Comparison of ENCODE assay signal across 27 cellular contexts in genomic region chr9:31168161-31168560, GRCh38.
"Had no signal": no experiment of that assay in that cellular context is flagged by ENCODE, and none has a peak within 500 bp of the region (broad histone marks: within the 10 kb centered on the region; RNA-seq: fewer than 3 reads in every experiment).

No MANE protein-coding gene starts in this region.

- H3K4me1 Mint-ChIP-seq: activated naive CD4-positive, alpha-beta T cell treated with anti-CD3 and anti-CD28 coated beads, Interleukin-2, amount 50 U/mL, for 24 hours; nephron progenitor cell; stimulated activated naive B cell treated with anti-CD40 and anti-IgM and Interleukin-4, amounts not matched to agents 10 μg/mL and 1 μg/mL and 100 μg/mL, for 72 hours had no signal

- H3K27me3 Mint-ChIP-seq: activated naive CD4-positive, alpha-beta T cell treated with anti-CD3 and anti-CD28 coated beads, Interleukin-2, amount 50 U/mL, for 24 hours; central memory CD8-positive, alpha-beta T cell; effector memory CD8-positive, alpha-beta T cell; stimulated activated naive B cell treated with anti-CD40 and anti-IgM and Interleukin-4, amounts not matched to agents 10 μg/mL and 1 μg/mL and 100 μg/mL, for 72 hours had no signal

- H3K79me2 ChIP-seq: parathyroid adenoma had no signal

- DNase-seq: activated CD4-positive, alpha-beta T cell treated with anti-CD3 and anti-CD28 coated beads for 1 hour; activated CD4-positive, alpha-beta T cell treated with anti-CD3 and anti-CD28 coated beads, Interleukin-2, amount 50 U/mL, for 1 hour; activated CD8-positive, alpha-beta T cell treated with anti-CD3 and anti-CD28 coated beads, Interleukin-2, amount 10 ng/mL, durations not matched to agents 7 days and 5 days; activated gamma-delta T cell treated with Interleukin-2 at 50 U/mL for 16 hours; anterior cingulate cortex; brain microvascular endothelial cell; colonic mucosa; dorsolateral prefrontal cortex; effector memory CD8-positive, alpha-beta T cell; hippocampal formation; left colon; mesendoderm; mucosa of descending colon; nephron progenitor cell; nucleus accumbens; small intestine; stimulated activated CD4-positive, alpha-beta T cell treated with anti-CD3 and anti-CD28 coated beads, Interleukin-15, amount 100 ng/mL, for 24 hours; stimulated activated naive B cell treated with anti-CD40 and anti-IgM and Interleukin-4, amounts not matched to agents 10 μg/mL and 1 μg/mL and 100 μg/mL, for 72 hours; T-helper 1 cell; transverse colon; uterus; WERI-Rb-1 had no signal

- H3K4me3 Mint-ChIP-seq: activated CD8-positive, alpha-beta T cell treated with anti-CD3 and anti-CD28 coated beads, Interleukin-2, amount 10 ng/mL, durations not matched to agents 7 days and 5 days; activated naive CD4-positive, alpha-beta T cell treated with anti-CD3 and anti-CD28 coated beads, Interleukin-2, amount 50 U/mL, for 24 hours; activated T-helper 1 cell treated with anti-CD3 and anti-CD28 coated beads, Interleukin-12 subunit alpha, Interleukin-12 subunit beta, Interleukin-2, Interleukin-4 antibody, amounts not matched to agents 30 ng/mL and 10 ng/mL and 1 ng/mL, durations not matched to agents 14 hours and 24 hours and 36 hours; central memory CD8-positive, alpha-beta T cell; effector memory CD8-positive, alpha-beta T cell; nephron progenitor cell; stimulated activated naive B cell treated with anti-CD40 and anti-IgM and Interleukin-4, amounts not matched to agents 10 μg/mL and 1 μg/mL and 100 μg/mL, for 72 hours had no signal

- H3K9ac ChIP-seq: parathyroid adenoma had no signal

- H3K27ac ChIP-seq: brain microvascular endothelial cell, colonic mucosa, dorsolateral prefrontal cortex, parathyroid adenoma, transverse colon, uterus, WERI-Rb-1 had no signal

- H3K27me3 ChIP-seq: brain microvascular endothelial cell, colonic mucosa, dorsolateral prefrontal cortex, transverse colon, uterus had no signal

- H3K4me1 ChIP-seq: colonic mucosa, parathyroid adenoma, transverse colon, uterus had no signal

- H3K36me3 ChIP-seq: brain microvascular endothelial cell, colonic mucosa, transverse colon, uterus, WERI-Rb-1 had no signal

- ATAC-seq: activated CD8-positive, alpha-beta T cell treated with anti-CD3 and anti-CD28 coated beads, Interleukin-2, amount 10 ng/mL, durations not matched to agents 7 days and 5 days; effector memory CD8-positive, alpha-beta T cell; left colon; mucosa of descending colon; sciatic nerve; stimulated activated naive B cell treated with anti-CD40 and anti-IgM and Interleukin-4, amounts not matched to agents 10 μg/mL and 1 μg/mL and 100 μg/mL, for 72 hours had no signal

- H2AFZ ChIP-seq: parathyroid adenoma had no signal

- H3K36me3 Mint-ChIP-seq: stimulated activated naive B cell treated with anti-CD40 and anti-IgM and Interleukin-4, amounts not matched to agents 10 μg/mL and 1 μg/mL and 100 μg/mL, for 72 hours had no signal

- H3K27ac Mint-ChIP-seq: activated CD8-positive, alpha-beta T cell treated with anti-CD3 and anti-CD28 coated beads, Interleukin-2, amount 10 ng/mL, durations not matched to agents 7 days and 5 days; activated naive CD4-positive, alpha-beta T cell treated with anti-CD3 and anti-CD28 coated beads, Interleukin-2, amount 50 U/mL, for 24 hours; activated T-helper 1 cell treated with anti-CD3 and anti-CD28 coated beads, Interleukin-12 subunit alpha, Interleukin-12 subunit beta, Interleukin-2, Interleukin-4 antibody, amounts not matched to agents 30 ng/mL and 10 ng/mL and 1 ng/mL, durations not matched to agents 14 hours and 24 hours and 36 hours; effector memory CD8-positive, alpha-beta T cell; nephron progenitor cell; stimulated activated naive B cell treated with anti-CD40 and anti-IgM and Interleukin-4, amounts not matched to agents 10 μg/mL and 1 μg/mL and 100 μg/mL, for 72 hours had no signal

- H3K9me3 ChIP-seq: colonic mucosa, mucosa of descending colon, transverse colon, uterus had no signal

- H3K4me3 ChIP-seq: colonic mucosa, dorsolateral prefrontal cortex, mucosa of descending colon, transverse colon, uterus had no signal

- H3K9me3 Mint-ChIP-seq: activated T-helper 1 cell treated with anti-CD3 and anti-CD28 coated beads, Interleukin-12 subunit alpha, Interleukin-12 subunit beta, Interleukin-2, Interleukin-4 antibody, amounts not matched to agents 30 ng/mL and 10 ng/mL and 1 ng/mL, durations not matched to agents 14 hours and 24 hours and 36 hours; nephron progenitor cell had no signal
